In genomic region chr5:180639743-180640300, GRCh38 we compare ENCODE assay signal across 23 cellular contexts. TPM values are rescaled to one million over a fixed set of nuclear protein-coding genes. Genes with fewer than 3 reads are reported as not detected.
DNase-seq lines count a peak whose midpoint lies in the region; ATAC-seq, FAIRE-seq and TF ChIP-seq lines count a peak whose summit lies in the region.
"Had no signal": no experiment of that assay in that cellular context is flagged by ENCODE, and none has a peak within 500 bp of the region (broad histone marks: within the 10 kb centered on the region; RNA-seq: fewer than 3 reads in every experiment).

No MANE protein-coding gene starts in this region.

- H3K4me1 ChIP-seq in RWPE2 (ENCODE audit: insufficient read depth, poor library complexity, severe bottlenecking): no peaks in the 10 kb centered on the region
- H3K4me1 ChIP-seq in CD4-positive, alpha-beta memory T cell (ENCODE audit: insufficient read depth, low read length): no peaks in the 10 kb centered on the region

- H3K27me3 Mint-ChIP-seq in immature natural killer cell (ENCODE audit: low read depth in 3 of 3): peaks cover 0 to 11% (median 2%) of the 10 kb centered on the region in 3 donors
- H3K27me3 Mint-ChIP-seq in CD4-positive, alpha-beta memory T cell: no peaks in the 10 kb centered on the region
- H3K27me3 Mint-ChIP-seq: activated CD8-positive, alpha-beta T cell treated with anti-CD3 and anti-CD28 coated beads for 36 hours; activated T-helper 17 cell treated with anti-CD3 and anti-CD28 coated beads, Interleukin-2, amount 50 U/mL, for 72 hours; IgD-negative memory B cell; T-cell had no signal

- POLR2A ChIA-PET in CD4-positive, alpha-beta memory T cell (lab: Charles Lee; ENCODE audit: partially characterized antibody): no interaction called here

- no peaks in the 10 kb centered on the region for H3K36me3 Mint-ChIP-seq in immature natural killer cell
- H3K36me3 Mint-ChIP-seq in CD4-positive, alpha-beta memory T cell: no peaks in the 10 kb centered on the region
- H3K36me3 Mint-ChIP-seq: T-cell had no signal

- H3K27ac ChIP-seq in RWPE2 (ENCODE audit: poor library complexity, severe bottlenecking): no peak overlapping the region
- H3K27ac ChIP-seq in CD4-positive, alpha-beta memory T cell (ENCODE audit: low read depth, low read length): no peak overlapping the region
- H3K27ac ChIP-seq: HL-60, VCaP had no signal

- no peak overlapping the region for H3K27ac Mint-ChIP-seq in immature natural killer cell
- no peak overlapping the region for H3K27ac Mint-ChIP-seq in CD4-positive, alpha-beta memory T cell
- H3K27ac Mint-ChIP-seq: activated CD8-positive, alpha-beta T cell treated with anti-CD3 and anti-CD28 coated beads for 36 hours; activated T-helper 17 cell treated with anti-CD3 and anti-CD28 coated beads, Interleukin-2, amount 50 U/mL, for 72 hours; IgD-negative memory B cell; T-cell had no signal

- peaks cover 12% of the 10 kb centered on the region for H3K27me3 ChIP-seq in RWPE2 (ENCODE audit: insufficient read depth, poor library complexity, severe bottlenecking)
- H3K27me3 ChIP-seq in CD4-positive, alpha-beta memory T cell (ENCODE audit: insufficient read depth, low read length): no peaks in the 10 kb centered on the region

- DNase-seq in GM12891 (ENCODE audit: insufficient read length, low spot score): peak; percentile 16
- peak; percentile 72 for DNase-seq in RWPE2 (ENCODE audit: low spot score)
- peak; percentile 13 for DNase-seq in left cardiac atrium
- peak; percentile 45 for DNase-seq in sciatic nerve (ENCODE audit: low spot score)
- DNase-seq in immature natural killer cell: no peak
- DNase-seq in CD4-positive, alpha-beta memory T cell: no peak
- DNase-seq in erythroblast (lab: John Stamatoyannopoulos, UW): no peak
- DNase-seq: activated CD8-positive, alpha-beta T cell treated with anti-CD3 and anti-CD28 coated beads for 36 hours; amniotic stem cell; Calu3; caudate nucleus; effector CD4-positive, alpha-beta T cell; midbrain; NCI-H1930; NCI-H446 treated with DMSO at 0.1 percent for 48 hours; stimulated activated CD4-positive, alpha-beta T cell treated with anti-CD3 and anti-CD28 coated beads, Interleukin-1b, Interleukin-23, amount 100 ng/mL, for 48 hours; T-cell had no signal

- no peaks in the 10 kb centered on the region for H3K9me3 Mint-ChIP-seq in immature natural killer cell
- no peaks in the 10 kb centered on the region for H3K9me3 Mint-ChIP-seq in CD4-positive, alpha-beta memory T cell
- H3K9me3 Mint-ChIP-seq: activated CD8-positive, alpha-beta T cell treated with anti-CD3 and anti-CD28 coated beads for 36 hours; activated T-helper 17 cell treated with anti-CD3 and anti-CD28 coated beads, Interleukin-2, amount 50 U/mL, for 72 hours; IgD-negative memory B cell; T-cell had no signal

- CTCF ChIA-PET in CD4-positive, alpha-beta memory T cell (lab: Charles Lee; ENCODE audit: partially characterized antibody): no interaction called here

- intact Hi-C loops in left cardiac atrium (cut with DNase I): no loop called here
- intact Hi-C loops in sciatic nerve (cut with DNase I): no loop called here
- intact Hi-C loops in CD4-positive, alpha-beta memory T cell (cut with micrococcal nuclease): no loop called here

- H3K4me1 Mint-ChIP-seq in immature natural killer cell: no peaks in the 10 kb centered on the region
- peaks cover 0 to 4% (median under 1%) of the 10 kb centered on the region in 4 donors for H3K4me1 Mint-ChIP-seq in CD4-positive, alpha-beta memory T cell
- H3K4me1 Mint-ChIP-seq: activated T-helper 17 cell treated with anti-CD3 and anti-CD28 coated beads, Interleukin-2, amount 50 U/mL, for 72 hours; IgD-negative memory B cell had no signal

- H3K36me3 ChIP-seq in RWPE2 (ENCODE audit: low read depth): no peaks in the 10 kb centered on the region
- no peaks in the 10 kb centered on the region for H3K36me3 ChIP-seq in CD4-positive, alpha-beta memory T cell (ENCODE audit: insufficient read depth, low read length)

- no peak overlapping the region for H3K4me3 ChIP-seq in RWPE2 (ENCODE audit: severe bottlenecking)
- H3K4me3 ChIP-seq in CD4-positive, alpha-beta memory T cell (ENCODE audit: low read length in 2 of 2): no peak overlapping the region

- no peaks in the 10 kb centered on the region for H3K9me3 ChIP-seq in RWPE2 (ENCODE audit: severe bottlenecking)
- no peaks in the 10 kb centered on the region for H3K9me3 ChIP-seq in CD4-positive, alpha-beta memory T cell (ENCODE audit: control insufficient read depth in 1 of 2, low read length in 2 of 2)

- ATAC-seq in RWPE2 (ENCODE audit: low read depth): no peak
- ATAC-seq in left cardiac atrium: no peak
- no peak for ATAC-seq in sciatic nerve
- ATAC-seq: activated CD8-positive, alpha-beta T cell treated with anti-CD3 and anti-CD28 coated beads for 36 hours; activated T-helper 17 cell treated with anti-CD3 and anti-CD28 coated beads, Interleukin-2, amount 50 U/mL, for 72 hours; T-cell had no signal

- no peak overlapping the region for H3K4me3 Mint-ChIP-seq in immature natural killer cell
- no peak overlapping the region for H3K4me3 Mint-ChIP-seq in CD4-positive, alpha-beta memory T cell
- H3K4me3 Mint-ChIP-seq: activated CD8-positive, alpha-beta T cell treated with anti-CD3 and anti-CD28 coated beads for 36 hours; activated T-helper 17 cell treated with anti-CD3 and anti-CD28 coated beads, Interleukin-2, amount 50 U/mL, for 72 hours; IgD-negative memory B cell; T-cell had no signal

- no peak for FAIRE-seq in GM12891 (lab: Jason Lieb, UNC)
- FAIRE-seq: keratinocyte had no signal

- no peak for TF ChIP-seq POLR2A in GM12891 (IDR thresholded peaks at IDR 0.05; ENCODE audit: low read depth, low read length)
- no peak for TF ChIP-seq POLR2A in erythroblast (IDR thresholded peaks at IDR 0.05; ENCODE audit: low read length)

- no peak for TF ChIP-seq CTCF in RWPE2 (IDR thresholded peaks at IDR 0.05; ENCODE audit: poor library complexity, severe bottlenecking)

TF ChIP-seq in GM12891, 5 proteins besides CTCF, POLR2A, EP300 and RAD21:
- no peak for TF ChIP-seq TAF1 (IDR thresholded peaks at IDR 0.05; ENCODE audit: low read depth, low read length)

RNA-seq across cellular contexts. Expression of gene FLT4, which starts 9.6 kb away (rescaled TPM):
- polyA plus RNA-seq in GM12891 (2012; ENCODE audit: low read depth, missing spikeins): 0.10 TPM
- total RNA-seq in left cardiac atrium (1 to 10 TPM; 5.6 to 8.2 TPM), sciatic nerve (11.7 TPM)
- polyA plus RNA-seq in immature natural killer cell: under 1 TPM in 1 of 3 donors, not detected in 2; 0.37 TPM
- 10 to 100 TPM in 1 of 2 experiments, 1 to 10 TPM in 1; 6.9 to 10.3 TPM for total RNA-seq in CD4-positive, alpha-beta memory T cell
- polyA plus RNA-seq in CD4-positive, alpha-beta memory T cell: 1 to 10 TPM in 1 of 2 donors, not detected in 1; 1.2 TPM
- total RNA-seq: Calu3 had no signal
- polyA plus RNA-seq: keratinocyte had no signal

RNA-seq across cellular contexts. Expression of gene SCGB3A1, which starts 48.5 kb away (rescaled TPM):
- polyA plus RNA-seq in GM12891 (2012; ENCODE audit: low read depth, missing spikeins): not detected
- not detected for total RNA-seq in left cardiac atrium
- not detected for total RNA-seq in sciatic nerve
- polyA plus RNA-seq in immature natural killer cell: under 1 TPM in 1 of 3 donors, not detected in 2; 0.51 TPM
- not detected for total RNA-seq in CD4-positive, alpha-beta memory T cell
- polyA plus RNA-seq in CD4-positive, alpha-beta memory T cell: not detected
- total RNA-seq: activated CD8-positive, alpha-beta T cell treated with anti-CD3 and anti-CD28 coated beads for 36 hours; activated T-helper 17 cell treated with anti-CD3 and anti-CD28 coated beads, Interleukin-2, amount 50 U/mL, for 72 hours; Calu3; G401 had no signal
- polyA plus RNA-seq: IgD-negative memory B cell, keratinocyte had no signal

Comparison
In these comparisons a context has a peak if more than half of its experiments do, and no peak if none do; other contexts are left out.
1. DNase-seq: peak in GM12891 (single experiment), RWPE2 (single experiment), left cardiac atrium (single experiment) and sciatic nerve (single experiment); none in immature natural killer cell (0 of 3), CD4-positive, alpha-beta memory T cell (0 of 5) and erythroblast (0 of 2).